ENCODE assay signal across 11 cellular contexts in genomic region chr17:57703273-57703672, GRCh38. TPM values are rescaled to one million over a fixed set of nuclear protein-coding genes. Genes with fewer than 3 reads are reported as not detected.
"Had no signal": no experiment of that assay in that cellular context is flagged by ENCODE, and none has a peak within 500 bp of the region (broad histone marks: within the 10 kb centered on the region; RNA-seq: fewer than 3 reads in every experiment).

No MANE protein-coding gene starts in this region.

- H3K9me3 ChIP-seq: HAP-1 had no signal

- ATAC-seq: GM23338, HCT116 had no signal

- H3K27ac ChIP-seq: GM23248 had no signal

- H3K36me3 ChIP-seq: HAP-1 had no signal

- DNase-seq: GM23248, GOT3, H7, H9, HCEC 1CT, HFFc6 had no signal

- H3K4me3 ChIP-seq: GM23248, GM23338, HAP-1 had no signal

RNA-seq across cellular contexts. Expression of gene CCDC182, which starts 41.8 kb away (rescaled TPM):
- total RNA-seq: GM23248, GM23338, H1, H4, H7, H9, HFFc6 had no signal
- polyA plus RNA-seq: GM23248, GM23338, H1 had no signal
